ENCODE assay signal across 1 cellular context in the genomic region with DNA sequence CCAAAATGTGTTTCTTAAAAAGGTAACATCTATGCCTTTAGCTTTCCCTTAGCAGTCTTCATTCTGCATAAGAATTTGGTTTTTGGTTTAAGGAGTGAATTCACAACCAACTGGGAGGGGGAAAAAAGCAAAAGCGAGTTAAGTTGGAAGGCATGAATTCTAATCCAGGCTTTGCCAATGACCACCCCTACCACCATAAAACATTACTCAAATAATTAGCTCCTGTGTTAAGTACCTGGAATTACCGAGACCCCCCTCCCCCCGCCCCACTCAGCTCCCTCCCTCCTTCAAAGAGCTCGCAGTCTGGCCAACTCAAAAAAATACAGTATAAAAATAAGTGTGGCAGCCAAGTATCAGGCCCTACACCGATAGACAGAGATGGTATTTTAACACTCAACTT.
TF ChIP-seq lines count a peak whose summit lies in the region.

No MANE protein-coding gene starts in this region.

TF ChIP-seq in GM23338, 12 proteins besides CTCF, POLR2A, EP300 and RAD21 (continued from another document):
- TF ChIP-seq REST (IDR thresholded peaks at IDR 0.05; ENCODE audit: unreplicated experiment), result no peak
- TF ChIP-seq JUNB (IDR thresholded peaks at IDR 0.05; ENCODE audit: unreplicated experiment), result no peak
- TF ChIP-seq EZH2 (IDR thresholded peaks at IDR 0.05; ENCODE audit: low read depth, unreplicated experiment), result no peak
- no peak for TF ChIP-seq EZH2phosphoT487 (IDR thresholded peaks at IDR 0.05; ENCODE audit: unreplicated experiment)
- no peak for TF ChIP-seq POLR2AphosphoS5 (IDR thresholded peaks at IDR 0.05; ENCODE audit: low read depth)
- TF ChIP-seq ZNF114 (CRISPR knock-in tag; IDR thresholded peaks at IDR 0.05), result no peak
- no peak for TF ChIP-seq ZNF331 (CRISPR knock-in tag; IDR thresholded peaks at IDR 0.05; ENCODE audit: low read depth)
- no peak for TF ChIP-seq CREB1 (CRISPR knock-in tag; IDR thresholded peaks at IDR 0.05; ENCODE audit: low read depth)
- TF ChIP-seq, protein P1, sequence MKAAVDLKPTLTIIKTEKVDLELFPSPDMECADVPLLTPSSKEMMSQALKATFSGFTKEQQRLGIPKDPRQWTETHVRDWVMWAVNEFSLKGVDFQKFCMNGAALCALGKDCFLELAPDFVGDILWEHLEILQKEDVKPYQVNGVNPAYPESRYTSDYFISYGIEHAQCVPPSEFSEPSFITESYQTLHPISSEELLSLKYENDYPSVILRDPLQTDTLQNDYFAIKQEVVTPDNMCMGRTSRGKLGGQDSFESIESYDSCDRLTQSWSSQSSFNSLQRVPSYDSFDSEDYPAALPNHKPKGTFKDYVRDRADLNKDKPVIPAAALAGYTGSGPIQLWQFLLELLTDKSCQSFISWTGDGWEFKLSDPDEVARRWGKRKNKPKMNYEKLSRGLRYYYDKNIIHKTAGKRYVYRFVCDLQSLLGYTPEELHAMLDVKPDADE (IDR thresholded peaks at IDR 0.05), result no peak
- no peak for TF ChIP-seq STAT1 (IDR thresholded peaks at IDR 0.05; ENCODE audit: unreplicated experiment)
